Comparison of ENCODE assay signal across 8 cellular contexts in the genomic region with DNA sequence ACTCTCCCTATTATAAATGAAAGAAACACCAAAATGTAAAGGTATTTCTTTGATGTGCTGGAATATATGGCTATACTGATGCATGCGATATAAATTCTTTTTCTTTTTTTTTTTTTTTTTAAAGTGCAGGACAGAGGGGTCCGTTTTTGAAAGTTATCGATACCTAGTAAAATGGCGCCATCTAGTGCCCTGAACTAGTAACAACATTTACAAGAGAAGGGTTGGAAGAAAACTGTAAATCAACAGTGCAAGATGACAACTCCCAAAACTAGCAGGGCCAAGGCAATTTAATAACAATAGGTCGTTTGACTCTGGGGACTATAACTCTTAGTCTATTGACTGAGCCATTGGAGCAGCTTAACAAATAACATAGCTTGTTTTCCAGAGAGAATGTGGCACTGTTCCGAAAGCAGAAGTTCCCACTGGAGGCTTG.
DNase-seq lines count a peak whose midpoint lies in the region; ATAC-seq and TF ChIP-seq lines count a peak whose summit lies in the region.

No MANE protein-coding gene starts in this region.

- no peak overlapping the region for H3K4me3 ChIP-seq in GM12875 (ENCODE audit: low read depth, low read length)
- H3K4me3 ChIP-seq in astrocyte of the cerebellum (ENCODE audit: low read depth, low read length): no peak overlapping the region
- no peak overlapping the region for H3K4me3 ChIP-seq in kidney epithelial cell (ENCODE audit: low read depth, low read length)

- H3K4me3 Mint-ChIP-seq in stimulated activated memory B cell treated with anti-CD40 and anti-IgM and Interleukin-4, amounts not matched to agents 10 μg/mL and 1 μg/mL and 100 μg/mL, for 72 hours: no peak overlapping the region

- no peaks in the 10 kb centered on the region for H3K36me3 Mint-ChIP-seq in stimulated activated memory B cell treated with anti-CD40 and anti-IgM and Interleukin-4, amounts not matched to agents 10 μg/mL and 1 μg/mL and 100 μg/mL, for 72 hours

- H3K9me3 Mint-ChIP-seq in stimulated activated memory B cell treated with anti-CD40 and anti-IgM and Interleukin-4, amounts not matched to agents 10 μg/mL and 1 μg/mL and 100 μg/mL, for 72 hours: no peaks in the 10 kb centered on the region

- H3K27me3 Mint-ChIP-seq in stimulated activated memory B cell treated with anti-CD40 and anti-IgM and Interleukin-4, amounts not matched to agents 10 μg/mL and 1 μg/mL and 100 μg/mL, for 72 hours: peaks cover 11% of the 10 kb centered on the region

- H3K27me3 ChIP-seq in kidney epithelial cell (ENCODE audit: control insufficient read depth, insufficient read depth, low read length): no peaks in the 10 kb centered on the region

- TF ChIP-seq CTCF in GM12875 (IDR thresholded peaks at IDR 0.05; ENCODE audit: borderline replicate concordance, insufficient read depth, low read depth, low read length) (peak; percentile 38; the same call in 1 of the 2 replicates), astrocyte of the cerebellum (IDR thresholded peaks at IDR 0.05; ENCODE audit: low read depth, low read length, missing control alignments) (peak; percentile 59), kidney epithelial cell (IDR thresholded peaks at IDR 0.05; ENCODE audit: insufficient read depth, low read length, poor library complexity, severe bottlenecking) (peak; percentile 59)

- H3K36me3 ChIP-seq in kidney epithelial cell (ENCODE audit: control insufficient read depth, insufficient read depth, low read length): no peaks in the 10 kb centered on the region

- peak; percentile 60 for DNase-seq in Ammon's horn (ENCODE audit: low spot score)
- peak; percentile 58 for DNase-seq in NCI-H2171 (lab: John Stamatoyannopoulos, UW)
- no peak for DNase-seq in astrocyte of the cerebellum (ENCODE audit: low read depth)
- no peak for DNase-seq in kidney epithelial cell (ENCODE audit: low read depth)
- DNase-seq in cerebellar nuclear complex (lab: John Stamatoyannopoulos, UW): no peak

- H3K27ac Mint-ChIP-seq in stimulated activated memory B cell treated with anti-CD40 and anti-IgM and Interleukin-4, amounts not matched to agents 10 μg/mL and 1 μg/mL and 100 μg/mL, for 72 hours: no peak overlapping the region

- in situ Hi-C loops in astrocyte of the cerebellum (cut with HindIII; ENCODE audit: low sequenced_read_pairs): loop anchor here (25.0 kb wide), 1 partner anchor 1737 kb away; no protein-coding TSS in a partner anchor

- peaks cover 13% of the 10 kb centered on the region for H3K4me1 Mint-ChIP-seq in stimulated activated memory B cell treated with anti-CD40 and anti-IgM and Interleukin-4, amounts not matched to agents 10 μg/mL and 1 μg/mL and 100 μg/mL, for 72 hours

- ATAC-seq in GM18867 (IDR thresholded peaks at IDR 0.05; ENCODE audit: unreplicated experiment): no peak
- no peak for ATAC-seq in stimulated activated memory B cell treated with anti-CD40 and anti-IgM and Interleukin-4, amounts not matched to agents 10 μg/mL and 1 μg/mL and 100 μg/mL, for 72 hours

Comparison
In these comparisons a context has a peak if more than half of its experiments do, and no peak if none do; other contexts are left out.
1. DNase-seq: peak in Ammon's horn (single experiment) and NCI-H2171 (single experiment); none in astrocyte of the cerebellum (single experiment), kidney epithelial cell (single experiment) and cerebellar nuclear complex (0 of 2).
2. Peak in every context shown above with its lines, with median percentiles within 50 percentile points of each other: CTCF ChIP-seq.